ENCODE assay signal across 9 cellular contexts in genomic region chr14:71554959-71555612, GRCh38.
DNase-seq lines count a peak whose midpoint lies in the region; ATAC-seq and TF ChIP-seq lines count a peak whose summit lies in the region.
"Had no signal": no experiment of that assay in that cellular context is flagged by ENCODE, and none has a peak within 500 bp of the region (broad histone marks: within the 10 kb centered on the region; RNA-seq: fewer than 3 reads in every experiment).

No MANE protein-coding gene starts in this region.

- no peak overlapping the region for H3K4ac ChIP-seq in neuronal stem cell (ENCODE audit: low read length)

- no peaks in the 10 kb centered on the region for H3K27me3 Mint-ChIP-seq in natural killer cell (ENCODE audit: low read depth in 2 of 2)

- H3K9ac ChIP-seq in OCI-LY3 (ENCODE audit: low read length), result peak overlapping the region; percentile 75
- no peak overlapping the region for H3K9ac ChIP-seq in neuronal stem cell (ENCODE audit: low read depth, low read length, poor library complexity)

- no peaks in the 10 kb centered on the region for H4K20me1 ChIP-seq in OCI-LY3 (ENCODE audit: insufficient read depth, low read length)

- peak overlapping the region; percentile 96 to 100 for H3K27ac Mint-ChIP-seq in natural killer cell

- H3K18ac ChIP-seq in neuronal stem cell (ENCODE audit: low read length), result no peak overlapping the region

- no CpG with 5 or more reads among the region's 2 CpGs for WGBS in neuronal stem cell (ENCODE audit: extremely low coverage in 2 of 2, insufficient read length in 2 of 2, insufficient replicate concordance in 1 of 2), 2 donors

- no peaks in the 10 kb centered on the region for H3K9me3 Mint-ChIP-seq in natural killer cell

- intact Hi-C loops in natural killer cell (cut with micrococcal nuclease), result loop anchor here (1.0 to 2.0 kb wide), 3 partner anchors 143 to 235 kb away; partner anchors contain the start of gene SIPA1L1

- H3K4me3 Mint-ChIP-seq in natural killer cell, result peak overlapping the region; percentile 93

- no peak overlapping the region for H2BK15ac ChIP-seq in neuronal stem cell (ENCODE audit: low read length)

- no peak overlapping the region for H3K23ac ChIP-seq in neuronal stem cell (ENCODE audit: low read depth, low read length, poor library complexity)

- H2BK12ac ChIP-seq in neuronal stem cell (ENCODE audit: low read length), result no peak overlapping the region

- H3K36me3 ChIP-seq in OCI-LY3 (replicated peaks; ENCODE audit: low read depth, low read length) (no peaks in the 10 kb centered on the region), neuronal stem cell (replicated peaks in 1 of 2; ENCODE audit: control insufficient read depth in 2 of 2, insufficient read depth in 2 of 2, low read length in 2 of 2) (no peaks in the 10 kb centered on the region)

- peaks cover 6% of the 10 kb centered on the region for H3K36me3 Mint-ChIP-seq in natural killer cell

- H3K4me2 ChIP-seq in OCI-LY3 (ENCODE audit: low read length) (peak overlapping the region; percentile 81), neuronal stem cell (ENCODE audit: insufficient read depth, low read length, poor library complexity, severe bottlenecking) (no peak overlapping the region)

- peak; percentile 25 for ATAC-seq in GM18873 (IDR thresholded peaks at IDR 0.05; ENCODE audit: low FRiP score, unreplicated experiment)
- ATAC-seq in HG02610 (IDR thresholded peaks at IDR 0.05; ENCODE audit: unreplicated experiment), result peak; percentile 21
- ATAC-seq in natural killer cell, result no peak
- ATAC-seq: HCT116 had no signal

- peak overlapping the region; percentile 99 for H3K27ac ChIP-seq in OCI-LY3 (ENCODE audit: low read length)
- H3K27ac ChIP-seq in neuronal stem cell (replicated peaks; ENCODE audit: low read length), result no peak overlapping the region

- peaks cover 82% of the 10 kb centered on the region for H3K4me1 ChIP-seq in OCI-LY3 (ENCODE audit: low read length)
- H3K4me1 ChIP-seq in neuronal stem cell (ENCODE audit: control insufficient read depth in 2 of 2, insufficient read depth in 1 of 2, low read depth in 1 of 2, low read length in 2 of 2), result peaks cover 0 to 2% of the 10 kb centered on the region in 2 donors

- H4K8ac ChIP-seq in neuronal stem cell (ENCODE audit: low read depth, low read length), result no peak overlapping the region

- no peak overlapping the region for H3K14ac ChIP-seq in neuronal stem cell (ENCODE audit: low read length)

- DNase-seq in natural killer cell (no peak), NCI-H1092 (lab: John Stamatoyannopoulos, UW) (no peak), GM10248 (ENCODE audit: extremely low spot score) (no peak), NCI-H446 (lab: John Stamatoyannopoulos, UW) (no peak), neuronal stem cell (ENCODE audit: low spot score) (no peak)

- H3K27me3 ChIP-seq in OCI-LY3 (ENCODE audit: low read depth, low read length), result no peaks in the 10 kb centered on the region
- H3K27me3 ChIP-seq in neuronal stem cell (ENCODE audit: control insufficient read depth in 3 of 3, insufficient read depth in 3 of 3, low read depth in 1 of 3, low read length in 3 of 3), result no peaks in the 10 kb centered on the region

- peaks cover 34 to 42% of the 10 kb centered on the region in 2 donors for H3K4me1 Mint-ChIP-seq in natural killer cell

- H2BK120ac ChIP-seq in neuronal stem cell (ENCODE audit: low read depth, low read length), result no peak overlapping the region

- no peak overlapping the region for H4K91ac ChIP-seq in neuronal stem cell (ENCODE audit: low read depth, low read length, poor library complexity)

- peaks cover 41% of the 10 kb centered on the region; the same call in 1 of the 2 replicates for H3K79me2 ChIP-seq in OCI-LY3 (ENCODE audit: low read length)

- H3K4me3 ChIP-seq in OCI-LY3 (ENCODE audit: low read length) (peak overlapping the region; percentile 57), neuronal stem cell (ENCODE audit: low read length in 2 of 2) (no peak overlapping the region)

- H3K9me3 ChIP-seq in OCI-LY3 (ENCODE audit: insufficient read depth, low read length) (no peaks in the 10 kb centered on the region), neuronal stem cell (replicated peaks in 1 of 2; ENCODE audit: control insufficient read depth in 2 of 2, insufficient read depth in 1 of 2, low read depth in 1 of 2, low read length in 2 of 2) (no peaks in the 10 kb centered on the region)

- TF ChIP-seq CTCF in OCI-LY3 (IDR thresholded peaks at IDR 0.05; ENCODE audit: low read depth, low read length) (no peak), natural killer cell (IDR thresholded peaks at IDR 0.05) (no peak), GM10248 (IDR thresholded peaks at IDR 0.05; ENCODE audit: control extremely low read depth, extremely low read depth, low read depth, missing control alignments) (no peak)

- no peak overlapping the region for H2AK5ac ChIP-seq in neuronal stem cell (ENCODE audit: low read depth, low read length)

- no peaks in the 10 kb centered on the region for H3K79me1 ChIP-seq in neuronal stem cell (ENCODE audit: low read depth, low read length)

- CTCF ChIA-PET in GM10248 (lab: Yijun Ruan, JAX), result interaction anchor here (0.9 to 2.1 kb wide), 7 partner anchors 9 to 232 kb away, joined by 3 to 6 read pairs (median 3); no protein-coding TSS in a partner anchor

- POLR2A ChIA-PET in GM10248 (lab: Yijun Ruan, JAX), result interaction anchor here (1.0 kb wide), 1 partner anchor 234 kb away, joined by 4 read pairs; no protein-coding TSS in a partner anchor

- H2AFZ ChIP-seq in OCI-LY3 (ENCODE audit: low read depth, low read length) (no peak overlapping the region), neuronal stem cell (ENCODE audit: low read length) (no peak overlapping the region)

- H2BK5ac ChIP-seq in neuronal stem cell (ENCODE audit: low read length), result no peak overlapping the region

Comparison
In these comparisons a context has a peak if more than half of its experiments do, and no peak if none do; other contexts are left out.
1. ATAC-seq: peak in GM18873 (single experiment) and HG02610 (single experiment); none in natural killer cell (0 of 3).